Comparison of ENCODE assay signal across 13 cellular contexts in the genomic region with DNA sequence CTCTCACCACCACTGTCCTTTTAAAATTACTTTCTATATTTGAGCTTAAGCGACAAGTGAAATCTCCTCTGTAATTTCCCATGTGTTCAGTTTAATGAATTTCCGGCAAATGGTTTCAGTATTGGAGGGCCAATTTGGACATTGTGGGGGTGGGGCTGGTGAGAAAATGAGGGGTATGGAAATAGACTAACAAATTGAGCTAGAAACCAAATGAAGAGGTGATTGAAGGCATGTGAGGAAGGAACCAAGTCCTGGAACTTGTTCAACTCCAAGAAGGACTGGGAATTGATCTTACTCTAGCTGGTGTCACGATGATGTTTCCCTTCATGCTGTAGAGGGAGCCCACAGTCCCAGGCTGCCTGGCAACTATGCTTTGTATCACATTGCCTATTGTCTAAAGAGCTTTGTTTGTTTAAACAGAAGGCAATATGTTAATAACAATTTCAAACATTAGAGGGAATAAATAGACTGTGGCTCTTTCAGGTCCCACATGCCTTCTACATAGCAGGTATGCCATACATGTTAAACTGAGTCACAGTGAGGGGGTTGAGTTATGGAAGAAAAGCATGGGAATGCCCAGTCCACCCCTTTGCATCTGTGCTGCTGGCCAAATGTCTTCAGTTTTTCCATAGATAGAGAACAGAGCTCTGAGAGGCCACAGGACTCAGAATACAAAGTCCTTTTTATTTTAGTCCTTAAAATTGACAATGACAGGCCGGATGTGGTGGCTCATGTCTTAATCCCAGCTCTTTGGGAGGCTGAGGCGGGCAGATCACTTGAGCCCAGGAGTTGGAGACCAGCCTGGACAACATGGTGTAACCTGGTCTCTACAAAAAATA. TPM values are rescaled to one million over a fixed set of nuclear protein-coding genes. Genes with fewer than 3 reads are reported as not detected.
DNase-seq lines count a peak whose midpoint lies in the region; ATAC-seq, FAIRE-seq and TF ChIP-seq lines count a peak whose summit lies in the region.
"Had no signal": no experiment of that assay in that cellular context is flagged by ENCODE, and none has a peak within 500 bp of the region (broad histone marks: within the 10 kb centered on the region; RNA-seq: fewer than 3 reads in every experiment).

No MANE protein-coding gene starts in this region.

- no peak overlapping the region for H3K27ac Mint-ChIP-seq in mesothelial cell of epicardium

- ATAC-seq in HepG2 (peak; percentile 30; the same call in 1 of the 3 replicates), right lobe of liver (no peak), upper lobe of left lung (ENCODE audit: low FRiP score in 2 of 2) (no peak), HG03460 (IDR thresholded peaks at IDR 0.05; ENCODE audit: unreplicated experiment) (no peak), GM21619 (IDR thresholded peaks at IDR 0.05; ENCODE audit: unreplicated experiment) (no peak)

- H3K4me3 ChIP-seq in HepG2 (replicated peaks in 1 of 3; ENCODE audit: insufficient read depth in 1 of 3, low read depth in 2 of 3, low read length in 3 of 3) (peak overlapping the region in 1 of 3 experiments; percentile 5; a peak in 1 of 6 replicates), right lobe of liver (no peak overlapping the region), upper lobe of left lung (no peak overlapping the region)
- H3K4me3 ChIP-seq: thoracic aorta had no signal

- POLR2A ChIA-PET in HepG2 (lab: Yijun Ruan, JAX), result interaction anchor here (0.6 to 1.4 kb wide), 4 partner anchors 23 to 693 kb away, joined by 3 to 4 read pairs (median 3); partner anchors contain the start of genes HSPA9 and MATR3

- no peaks in the 10 kb centered on the region; a peak in 1 of 5 replicates for H3K27me3 ChIP-seq in HepG2 (ENCODE audit: control insufficient read depth in 1 of 2, insufficient read depth in 2 of 2, low read length in 2 of 2)
- no peaks in the 10 kb centered on the region for H3K27me3 ChIP-seq in right lobe of liver
- H3K27me3 ChIP-seq in upper lobe of left lung, result no peaks in the 10 kb centered on the region

- no TSS peak for BruUV-seq in HepG2 (replicated peaks; lab: Mats Ljungman, UMichigan)

- no peak overlapping the region for H3K9ac ChIP-seq in HepG2 (ENCODE audit: insufficient read depth, low read depth, low read length)

- H3K36me3 ChIP-seq in HepG2 (replicated peaks in 1 of 2; ENCODE audit: control insufficient read depth in 1 of 2, insufficient read depth in 2 of 2, low read length in 2 of 2) (no peaks in the 10 kb centered on the region), right lobe of liver (no peaks in the 10 kb centered on the region), upper lobe of left lung (no peaks in the 10 kb centered on the region)
- H3K36me3 ChIP-seq: thoracic aorta had no signal

- H3K79me2 ChIP-seq in HepG2 (ENCODE audit: insufficient read depth, low read length), result peaks cover 8% of the 10 kb centered on the region

- H3K4me1 ChIP-seq in HepG2 (ENCODE audit: insufficient read depth, low read length) (peaks cover 48% of the 10 kb centered on the region), right lobe of liver (peaks cover 0 to 10% (median 4%) of the 10 kb centered on the region in 4 donors), upper lobe of left lung (peaks cover 17 to 26% (median 21%) of the 10 kb centered on the region in 4 donors)

- intact Hi-C loops in HepG2 (cut with micrococcal nuclease; ENCODE audit: unreplicated experiment) (loop anchor here (10.0 kb wide), 1 partner anchor 124 kb away; no protein-coding TSS in a partner anchor), right lobe of liver (cut with DNase I) (no loop called here)

- in situ Hi-C loops in HepG2 (cut with HindIII; ENCODE audit: extremely low pct_ligation_motif_present, low pct_unique_long_range_greater_than_20kb), result loop anchor here (10.0 to 25.0 kb wide), 3 partner anchors 306 to 624 kb away; no protein-coding TSS in a partner anchor
- in situ Hi-C loops in SK-MEL-5 (cut with HindIII; ENCODE audit: low pct_unique_long_range_greater_than_20kb, low sequenced_read_pairs), result no loop called here

- no peak for TF ChIP-seq RAD21 in HepG2 (CRISPR knock-in tag; IDR thresholded peaks at IDR 0.05)

- H3K9me3 ChIP-seq in HepG2 (ENCODE audit: low read length) (no peaks in the 10 kb centered on the region), right lobe of liver (no peaks in the 10 kb centered on the region), upper lobe of left lung (no peaks in the 10 kb centered on the region)
- H3K9me3 ChIP-seq: thoracic aorta had no signal

- no peak for TF ChIP-seq EP300 in HepG2 (IDR thresholded peaks at IDR 0.05; ENCODE audit: low read depth in 2 of 2, low read length in 2 of 2)
- no peak for TF ChIP-seq EP300 in HepG2 (CRISPR knock-in tag; IDR thresholded peaks at IDR 0.05; ENCODE audit: borderline replicate concordance)
- no peak for TF ChIP-seq EP300 in upper lobe of left lung (IDR thresholded peaks at IDR 0.05)

- no peaks in the 10 kb centered on the region for H3K9me3 Mint-ChIP-seq in mesothelial cell of epicardium
- H3K9me3 Mint-ChIP-seq: activated T-helper 1 cell treated with anti-CD3 and anti-CD28 coated beads, Interleukin-12 subunit alpha, Interleukin-12 subunit beta, Interleukin-2, Interleukin-4 antibody, amounts not matched to agents 30 ng/mL and 10 ng/mL and 1 ng/mL, durations not matched to agents 14 hours and 24 hours and 36 hours; CD4-positive, CD25-positive, alpha-beta regulatory T cell had no signal

- no peaks in the 10 kb centered on the region for H3K36me3 Mint-ChIP-seq in mesothelial cell of epicardium
- H3K36me3 Mint-ChIP-seq: CD4-positive, CD25-positive, alpha-beta regulatory T cell had no signal

- peak; percentile 60 for FAIRE-seq in HepG2 (lab: Jason Lieb, UNC)
- FAIRE-seq: keratinocyte had no signal

- TF ChIP-seq POLR2A in HepG2 (IDR thresholded peaks at IDR 0.05; ENCODE audit: insufficient read depth in 1 of 2, low read depth in 2 of 2, low read length in 2 of 2) (no peak), right lobe of liver (IDR thresholded peaks at IDR 0.05) (no peak), upper lobe of left lung (IDR thresholded peaks at IDR 0.05) (no peak)

- H3K27ac ChIP-seq in HepG2 (ENCODE audit: extremely low read length, insufficient read depth, low read length) (no peak overlapping the region), right lobe of liver (peak overlapping the region in 1 of 3 donors; percentile 5), upper lobe of left lung (peak overlapping the region; percentile 1 to 70 (median 32))
- H3K27ac ChIP-seq: thoracic aorta had no signal

- H4K20me1 ChIP-seq in HepG2 (ENCODE audit: insufficient read depth, low read length), result no peaks in the 10 kb centered on the region

- DNase-seq in HepG2 (ENCODE audit: low spot score) (no peak), right lobe of liver (no peak), SK-MEL-5 (ENCODE audit: low read depth, low spot score) (peak; percentile 45), hippocampal formation (lab: John Stamatoyannopoulos, UW) (peak; percentile 42 to 74), upper lobe of left lung (no peak), mesothelial cell of epicardium (ENCODE audit: low spot score in 2 of 2, unreplicated experiment in 2 of 2) (no peak)
- DNase-seq: CD4-positive, CD25-positive, alpha-beta regulatory T cell; stimulated activated CD4-positive, alpha-beta T cell treated with anti-CD3 and anti-CD28 coated beads, Interleukin-15, amount 100 ng/mL, for 24 hours had no signal

- 43% methylated on average over 5 of the region's 5 CpGs for WGBS in HepG2 (ENCODE audit: low lambda C conversion rate)
- 71% methylated on average over 5 of the region's 5 CpGs for WGBS in right lobe of liver (ENCODE audit: insufficient coverage, low coverage, low lambda C conversion rate, missing lambda C conversion rate)
- WGBS in upper lobe of left lung, 2 donors, result 62 to 64% methylated on average over 5 of the region's 5 CpGs

- TF ChIP-seq CTCF in HepG2 (CRISPR knock-in tag; IDR thresholded peaks at IDR 0.05) (peak; percentile 47; the same call in 1 of the 2 replicates), right lobe of liver (IDR thresholded peaks at IDR 0.05) (peak in 1 of 4 donors; percentile 6), upper lobe of left lung (IDR thresholded peaks at IDR 0.05) (no peak), mesothelial cell of epicardium (IDR thresholded peaks at IDR 0.05; ENCODE audit: unreplicated experiment) (no peak)

- CTCF ChIA-PET in HepG2 (lab: Yijun Ruan, JAX; ENCODE audit: low intra/inter-chr PET ratio, low total read pairs), result no interaction called here

- peak overlapping the region; percentile 51 for H3K4me2 ChIP-seq in HepG2 (ENCODE audit: low read depth, low read length)

- peak overlapping the region; percentile 55 for H2AFZ ChIP-seq in HepG2 (ENCODE audit: low read length)

- no peaks in the 10 kb centered on the region for H3K27me3 Mint-ChIP-seq in mesothelial cell of epicardium (ENCODE audit: low read depth)
- H3K27me3 Mint-ChIP-seq: CD4-positive, CD25-positive, alpha-beta regulatory T cell had no signal

- peaks cover 19% of the 10 kb centered on the region for H3K4me1 Mint-ChIP-seq in mesothelial cell of epicardium

- H3K4me3 Mint-ChIP-seq in mesothelial cell of epicardium, result no peak overlapping the region
- H3K4me3 Mint-ChIP-seq: activated T-helper 1 cell treated with anti-CD3 and anti-CD28 coated beads, Interleukin-12 subunit alpha, Interleukin-12 subunit beta, Interleukin-2, Interleukin-4 antibody, amounts not matched to agents 30 ng/mL and 10 ng/mL and 1 ng/mL, durations not matched to agents 14 hours and 24 hours and 36 hours; CD4-positive, CD25-positive, alpha-beta regulatory T cell had no signal

RNA-seq across cellular contexts. Expression of gene MATR3, which starts 25.0 kb away (rescaled TPM):
- total RNA-seq in HepG2 (2016; rRNA removed; fragmentation: Illumina TruSeq; extraction: Trizol) (341 and 484 TPM in 2 replicates), right lobe of liver (10 to 100 TPM; 43.5 to 73.8 (median 65.3) TPM), upper lobe of left lung (100 to 1,000 TPM; 125 to 264 (median 158) TPM), mesothelial cell of epicardium (267 to 318 TPM (median 280 TPM) in 3 replicates)
- total RNA-seq in HepG2 (2016; cell fraction: cytosol; rRNA removed; fragmentation: Illumina TruSeq; extraction: Trizol; ENCODE audit: low read depth), result 17.2 and 21.9 TPM in 2 replicates
- total RNA-seq in HepG2 (2016; cell fraction: insoluble cytoplasmic fraction; rRNA removed; fragmentation: Illumina TruSeq; extraction: Trizol), result 343 and 482 TPM in 2 replicates
- 53.9 and 61.4 TPM in 2 replicates for total RNA-seq in HepG2 (2016; cell fraction: membrane; rRNA removed; fragmentation: Illumina TruSeq; extraction: Trizol)
- 279 and 286 TPM in 2 replicates for total RNA-seq in HepG2 (2016; cell fraction: nucleus; rRNA removed; fragmentation: Illumina TruSeq; extraction: Trizol)
- polyA plus RNA-seq in HepG2 (2011; rRNA removed), result 84.6 and 94.2 TPM in 2 replicates
- 43.6 and 60.1 TPM in 2 replicates for polyA plus RNA-seq in HepG2 (2011; cell fraction: cytosol; rRNA removed)
- polyA plus RNA-seq in HepG2 (2011; cell fraction: nucleus; rRNA removed), result 57.4 and 62.8 TPM in 2 replicates
- 171 and 221 TPM in 2 replicates for polyA plus RNA-seq in HepG2 (2012)
- polyA plus RNA-seq in HepG2 (2016; cell fraction: cytosol; fragmentation: Illumina TruSeq; extraction: Trizol; ENCODE audit: low read depth), result 12.4 and 12.5 TPM in 2 replicates
- 426 and 447 TPM in 2 replicates for polyA plus RNA-seq in HepG2 (2016; cell fraction: insoluble cytoplasmic fraction; fragmentation: Illumina TruSeq; extraction: Trizol; ENCODE audit: low read depth)
- polyA plus RNA-seq in HepG2 (2016; cell fraction: membrane; fragmentation: Illumina TruSeq; extraction: Trizol; ENCODE audit: low read depth), result 40.1 and 45.7 TPM in 2 replicates
- 274 and 295 TPM in 2 replicates for polyA plus RNA-seq in HepG2 (2016; cell fraction: nucleus; fragmentation: Illumina TruSeq; extraction: Trizol; ENCODE audit: insufficient read depth, low read depth)
- polyA minus RNA-seq in HepG2 (2011; rRNA and poly(A)+ RNA removed; ENCODE audit: low replicate concordance), result 165 and 278 TPM in 2 replicates
- polyA minus RNA-seq in HepG2 (2011; cell fraction: cytosol; rRNA and poly(A)+ RNA removed), result 117 and 119 TPM in 2 replicates
- 253 and 268 TPM in 2 replicates for polyA minus RNA-seq in HepG2 (2011; cell fraction: nucleus; rRNA and poly(A)+ RNA removed)
- total RNA-seq in SK-MEL-5 (2014; rRNA removed; shearing (Covaris generic)), result 282 and 295 TPM in 2 replicates
- 108 and 156 TPM in 2 replicates for polyA plus RNA-seq in SK-MEL-5 (2015; cell fraction: cytosol; rRNA removed)
- 305 and 401 TPM in 2 replicates for polyA plus RNA-seq in SK-MEL-5 (2015; cell fraction: nucleus; rRNA removed)

Comparison
In these comparisons a context has a peak if more than half of its experiments do, and no peak if none do; other contexts are left out.
1. DNase-seq: peak in SK-MEL-5 (single experiment) and hippocampal formation (2 of 2); none in HepG2 (single experiment), right lobe of liver (0 of 3), upper lobe of left lung (0 of 2) and mesothelial cell of epicardium (0 of 2).